33 cellular contexts compared by ENCODE assay signal in the genomic region with DNA sequence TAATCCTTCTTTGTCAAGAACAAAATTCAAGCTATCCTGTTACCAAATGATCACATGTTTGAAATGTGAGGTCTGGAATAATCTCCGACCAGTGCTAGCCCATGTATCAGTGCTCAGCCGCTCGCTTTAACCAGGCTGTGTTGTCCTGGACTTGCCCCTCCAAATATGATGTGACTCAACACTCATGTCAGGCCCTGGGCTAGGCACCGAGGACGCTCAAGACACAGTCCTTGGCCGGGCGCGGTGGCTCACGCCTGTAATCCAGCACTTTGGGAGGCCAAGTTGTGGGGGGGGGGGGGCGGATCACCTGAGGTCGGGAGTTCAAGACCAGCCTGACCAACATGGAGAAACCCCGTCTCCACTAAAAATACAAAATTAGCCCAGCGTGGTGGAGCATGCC. TPM values are rescaled to one million over a fixed set of nuclear protein-coding genes. Genes with fewer than 3 reads are reported as not detected.
A peak's percentile ranks its signal among the peaks of the same experiment; 100 is the strongest.
DNase-seq lines count a peak whose midpoint lies in the region; ATAC-seq, FAIRE-seq and TF ChIP-seq lines count a peak whose summit lies in the region.
"Had no signal": no experiment of that assay in that cellular context is flagged by ENCODE, and none has a peak within 500 bp of the region (broad histone marks: within the 10 kb centered on the region; RNA-seq: fewer than 3 reads in every experiment).

No MANE protein-coding gene starts in this region.

- in situ Hi-C loops in gastrocnemius medialis (cut with MboI; ENCODE audit: low sequenced_read_pairs in 4 of 4), result no loop called here

- TF ChIP-seq CTCF in WTC11 (IDR thresholded peaks at IDR 0.05) (no peak), kidney (IDR thresholded peaks at IDR 0.05; ENCODE audit: borderline replicate concordance, extremely low read depth, insufficient read depth) (no peak), gastrocnemius medialis (IDR thresholded peaks at IDR 0.05 in 4 of 5, conservative IDR thresholded peaks at IDR 0.05 in 1 of 5) (no peak)

- CTCF ChIA-PET in activated CD4-positive, alpha-beta T cell treated with anti-CD3 and anti-CD28 coated beads for 36 hours (lab: Charles Lee), result interaction anchor here (0.7 to 1.0 kb wide), 4 partner anchors 16 to 86 kb away, joined by 3 to 6 read pairs (median 3); no protein-coding TSS in a partner anchor
- CTCF ChIA-PET in WTC11 (lab: Charles Lee), result interaction anchor here (0.6 to 8.7 kb wide), 5 partner anchors 17 to 86 kb away, joined by 3 to 65 read pairs (median 4); no protein-coding TSS in a partner anchor

- H3K27ac ChIP-seq in kidney (ENCODE audit: low read depth in 2 of 2, low read length in 2 of 2) (no peak overlapping the region), gastrocnemius medialis (peak overlapping the region in 3 of 4 donors; percentile 9 to 88 (median 85))
- H3K27ac ChIP-seq: 22Rv1; BLaER1 treated with 17β-estradiol and CSF1 and Interleukin-3, amounts not matched to agents 10 nM and 100 nM; brain microvascular endothelial cell; prostate gland had no signal

- ATAC-seq in activated CD4-positive, alpha-beta T cell treated with anti-CD3 and anti-CD28 coated beads for 36 hours, result no peak
- ATAC-seq in WTC11 (no peak), gastrocnemius medialis (no peak)
- ATAC-seq: activated T-cell treated with anti-CD3 and anti-CD28 coated beads, Interleukin-2, amount 50 U/mL, for 4 hours; effector memory CD8-positive, alpha-beta T cell; HCT116; left lobe of liver; Panc1; stimulated activated effector memory CD8-positive, alpha-beta T cell treated with anti-CD3 and anti-CD28 coated beads, Interleukin-12 subunit alpha, Interleukin-12 subunit beta, amount 100 ng/mL, for 72 hours had no signal

- no peak for TF ChIP-seq POLR2A in gastrocnemius medialis (IDR thresholded peaks at IDR 0.05)

- H3K9me3 Mint-ChIP-seq in activated CD4-positive, alpha-beta T cell treated with anti-CD3 and anti-CD28 coated beads for 36 hours (ENCODE audit: low read depth), result no peaks in the 10 kb centered on the region
- H3K9me3 Mint-ChIP-seq in WTC11, result no peaks in the 10 kb centered on the region
- H3K9me3 Mint-ChIP-seq: activated T-cell treated with anti-CD3 and anti-CD28 coated beads, Interleukin-2, amount 50 U/mL, for 4 hours; effector memory CD8-positive, alpha-beta T cell; IgD-negative memory B cell; mesothelial cell of epicardium; stimulated activated effector memory CD8-positive, alpha-beta T cell treated with anti-CD3 and anti-CD28 coated beads, Interleukin-12 subunit alpha, Interleukin-12 subunit beta, amount 100 ng/mL, for 72 hours had no signal

- H3K9ac ChIP-seq in kidney (ENCODE audit: low read length in 2 of 2), result no peak overlapping the region
- H3K9ac ChIP-seq: BLaER1 treated with 17β-estradiol and CSF1 and Interleukin-3, amounts not matched to agents 10 nM and 100 nM had no signal

- H3K36me3 Mint-ChIP-seq in activated CD4-positive, alpha-beta T cell treated with anti-CD3 and anti-CD28 coated beads for 36 hours (ENCODE audit: low read depth), result no peaks in the 10 kb centered on the region
- H3K36me3 Mint-ChIP-seq in WTC11, result no peaks in the 10 kb centered on the region
- H3K36me3 Mint-ChIP-seq: IgD-negative memory B cell; mesothelial cell of epicardium; stimulated activated effector memory CD8-positive, alpha-beta T cell treated with anti-CD3 and anti-CD28 coated beads, Interleukin-12 subunit alpha, Interleukin-12 subunit beta, amount 100 ng/mL, for 72 hours had no signal

- H3K36me3 ChIP-seq in kidney (ENCODE audit: control insufficient read depth in 1 of 2, insufficient read depth in 2 of 2, low read length in 2 of 2), result no peaks in the 10 kb centered on the region
- no peaks in the 10 kb centered on the region for H3K36me3 ChIP-seq in gastrocnemius medialis
- H3K36me3 ChIP-seq: BLaER1 treated with 17β-estradiol and CSF1 and Interleukin-3, amounts not matched to agents 10 nM and 100 nM; brain microvascular endothelial cell; prostate gland had no signal

- H3K27me3 Mint-ChIP-seq in activated CD4-positive, alpha-beta T cell treated with anti-CD3 and anti-CD28 coated beads for 36 hours, result peaks cover 15% of the 10 kb centered on the region
- H3K27me3 Mint-ChIP-seq in WTC11 (ENCODE audit: low read depth), result peaks cover 25% of the 10 kb centered on the region

- no peaks in the 10 kb centered on the region for H3K27me3 ChIP-seq in gastrocnemius medialis

- peak; percentile 2 for DNase-seq in activated CD4-positive, alpha-beta T cell treated with anti-CD3 and anti-CD28 coated beads for 36 hours
- no peak for DNase-seq in activated CD4-positive, alpha-beta T cell treated with anti-CD3 and anti-CD28 coated beads, Interleukin-2, amount 50 U/mL, for 48 hours
- peak; percentile 6 for DNase-seq in WTC11 (ENCODE audit: low spot score)
- peak; percentile 73 for DNase-seq in kidney
- no peak for DNase-seq in gastrocnemius medialis
- no peak for DNase-seq in SKM-1 treated with dmso at 0.1 percent for 144 hours (lab: John Stamatoyannopoulos, UW; ENCODE audit: unreplicated experiment)
- DNase-seq in NCI-H1092 (lab: John Stamatoyannopoulos, UW), result no peak
- no peak for DNase-seq in activated T-cell treated with anti-CD3 and anti-CD28 coated beads, Interleukin-2, amount 50 U/mL, for 48 hours
- DNase-seq: activated CD4-positive, alpha-beta T cell treated with anti-CD3 and anti-CD28 coated beads for 48 hours; activated naive CD4-positive, alpha-beta T cell; activated T-cell treated with anti-CD3 and anti-CD28 coated beads, Interleukin-2, amount 50 U/mL, for 4 hours; brain microvascular endothelial cell; effector memory CD8-positive, alpha-beta T cell; erythroblast; NCI-H146; NCI-H2107; NCI-H345; NCI-H748 treated with DMSO at 0.1 percent for 48 hours; SW 1271; trophoblast cell had no signal

- no peak overlapping the region for H3K27ac Mint-ChIP-seq in activated CD4-positive, alpha-beta T cell treated with anti-CD3 and anti-CD28 coated beads for 36 hours
- no peak overlapping the region for H3K27ac Mint-ChIP-seq in WTC11
- H3K27ac Mint-ChIP-seq: mesothelial cell of epicardium; stimulated activated effector memory CD8-positive, alpha-beta T cell treated with anti-CD3 and anti-CD28 coated beads, Interleukin-12 subunit alpha, Interleukin-12 subunit beta, amount 100 ng/mL, for 72 hours had no signal

- peaks cover 11% of the 10 kb centered on the region for H3K4me1 Mint-ChIP-seq in activated CD4-positive, alpha-beta T cell treated with anti-CD3 and anti-CD28 coated beads for 36 hours
- H3K4me1 Mint-ChIP-seq in WTC11, result peaks cover 45% of the 10 kb centered on the region
- H3K4me1 Mint-ChIP-seq: stimulated activated effector memory CD8-positive, alpha-beta T cell treated with anti-CD3 and anti-CD28 coated beads, Interleukin-12 subunit alpha, Interleukin-12 subunit beta, amount 100 ng/mL, for 72 hours had no signal

- intact Hi-C loops in activated CD4-positive, alpha-beta T cell treated with anti-CD3 and anti-CD28 coated beads for 36 hours (cut with DNase I, micrococcal nuclease), result loop anchor here in 1 of 2 experiments (10.0 kb wide), 1 partner anchor 264 kb away; the partner anchor contains the start of gene GTSE1
- intact Hi-C loops in kidney (cut with DNase I) (no loop called here), gastrocnemius medialis (cut with DNase I; ENCODE audit: low total_unique reads) (loop anchor here (10.0 kb wide), 1 partner anchor 706 kb away; no protein-coding TSS in a partner anchor)

- H3K4me3 ChIP-seq in kidney (ENCODE audit: low read length in 2 of 2) (no peak overlapping the region), gastrocnemius medialis (no peak overlapping the region)
- H3K4me3 ChIP-seq: BLaER1 treated with 17β-estradiol and CSF1 and Interleukin-3, amounts not matched to agents 10 nM and 100 nM; prostate gland had no signal

- no peaks in the 10 kb centered on the region for H3K9me3 ChIP-seq in kidney (ENCODE audit: control insufficient read depth in 1 of 2, low read length in 2 of 2)
- H3K9me3 ChIP-seq in gastrocnemius medialis, result no peaks in the 10 kb centered on the region
- H3K9me3 ChIP-seq: BLaER1 treated with 17β-estradiol and CSF1 and Interleukin-3, amounts not matched to agents 10 nM and 100 nM; prostate gland had no signal

- H3K4me3 Mint-ChIP-seq in activated CD4-positive, alpha-beta T cell treated with anti-CD3 and anti-CD28 coated beads for 36 hours, result no peak overlapping the region
- no peak overlapping the region for H3K4me3 Mint-ChIP-seq in WTC11
- H3K4me3 Mint-ChIP-seq: activated T-cell treated with anti-CD3 and anti-CD28 coated beads, Interleukin-2, amount 50 U/mL, for 4 hours; effector memory CD8-positive, alpha-beta T cell; mesothelial cell of epicardium; stimulated activated effector memory CD8-positive, alpha-beta T cell treated with anti-CD3 and anti-CD28 coated beads, Interleukin-12 subunit alpha, Interleukin-12 subunit beta, amount 100 ng/mL, for 72 hours had no signal

- FAIRE-seq in kidney (lab: Jason Lieb, UNC), result no peak
- FAIRE-seq: GM12892 had no signal

- H3K4me1 ChIP-seq in kidney (ENCODE audit: control insufficient read depth in 1 of 2, insufficient read depth in 1 of 2, low read depth in 1 of 2, low read length in 2 of 2), result peaks cover 4 to 9% of the 10 kb centered on the region in 2 donors
- H3K4me1 ChIP-seq in gastrocnemius medialis, result peaks cover 27 to 28% of the 10 kb centered on the region in 2 donors
- H3K4me1 ChIP-seq: prostate gland had no signal

- POLR2A ChIA-PET in activated CD4-positive, alpha-beta T cell treated with anti-CD3 and anti-CD28 coated beads for 36 hours (lab: Charles Lee), result no interaction called here
- POLR2A ChIA-PET in WTC11 (lab: Charles Lee), result interaction anchor here (0.6 kb wide), 1 partner anchor 17 kb away, joined by 5 read pairs; no protein-coding TSS in a partner anchor

TF ChIP-seq in WTC11, 78 proteins besides CTCF, POLR2A, EP300 and RAD21 (continues in another document):
- TF ChIP-seq NR3C1 (CRISPR knock-in tag; conservative IDR thresholded peaks at IDR 0.05; ENCODE audit: low read depth) (no peak), ELF4 (CRISPR knock-in tag; IDR thresholded peaks at IDR 0.05; ENCODE audit: low read depth) (no peak), TEAD4 (CRISPR knock-in tag; IDR thresholded peaks at IDR 0.05) (no peak)
- TF ChIP-seq, protein P1, sequence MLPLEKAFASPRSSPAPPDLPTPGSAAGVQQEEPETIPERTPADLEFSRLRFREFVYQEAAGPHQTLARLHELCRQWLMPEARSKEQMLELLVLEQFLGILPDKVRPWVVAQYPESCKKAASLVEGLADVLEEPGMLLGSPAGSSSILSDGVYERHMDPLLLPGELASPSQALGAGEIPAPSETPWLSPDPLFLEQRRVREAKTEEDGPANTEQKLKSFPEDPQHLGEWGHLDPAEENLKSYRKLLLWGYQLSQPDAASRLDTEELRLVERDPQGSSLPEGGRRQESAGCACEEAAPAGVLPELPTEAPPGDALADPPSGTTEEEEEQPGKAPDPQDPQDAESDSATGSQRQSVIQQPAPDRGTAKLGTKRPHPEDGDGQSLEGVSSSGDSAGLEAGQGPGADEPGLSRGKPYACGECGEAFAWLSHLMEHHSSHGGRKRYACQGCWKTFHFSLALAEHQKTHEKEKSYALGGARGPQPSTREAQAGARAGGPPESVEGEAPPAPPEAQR (CRISPR knock-in tag; IDR thresholded peaks at IDR 0.05), result no peak

RNA-seq across cellular contexts. Expression of gene WNT7B, which starts 54.1 kb away (rescaled TPM):
- not detected for total RNA-seq in activated CD4-positive, alpha-beta T cell treated with anti-CD3 and anti-CD28 coated beads for 36 hours
- total RNA-seq in WTC11 (2021), result 0.18 to 0.33 TPM (median 0.23 TPM) in 3 replicates
- 1.6 TPM for total RNA-seq in kidney
- 2.4 TPM for polyA plus RNA-seq in kidney (ENCODE audit: insufficient read depth, low read depth, low replicate concordance)
- total RNA-seq in gastrocnemius medialis, result not detected
- total RNA-seq: activated CD8-positive, alpha-beta memory T cell treated with anti-CD3 and anti-CD28 coated beads for 36 hours; G401; subcutaneous adipose tissue had no signal
- polyA plus RNA-seq: IgD-negative memory B cell had no signal

Comparison
In these comparisons a context has a peak if more than half of its experiments do, and no peak if none do; other contexts are left out.
1. DNase-seq: peak in activated CD4-positive, alpha-beta T cell treated with anti-CD3 and anti-CD28 coated beads for 36 hours (single experiment), WTC11 (single experiment) and kidney (single experiment); none in activated CD4-positive, alpha-beta T cell treated with anti-CD3 and anti-CD28 coated beads, Interleukin-2, amount 50 U/mL, for 48 hours (0 of 2), gastrocnemius medialis (0 of 2), SKM-1 treated with dmso at 0.1 percent for 144 hours (single experiment), NCI-H1092 (single experiment) and activated T-cell treated with anti-CD3 and anti-CD28 coated beads, Interleukin-2, amount 50 U/mL, for 48 hours (0 of 2).
2. H3K27ac ChIP-seq: peak in gastrocnemius medialis (3 of 4); none in kidney (0 of 2).